Comparison of ENCODE assay signal across 2 cellular contexts in the genomic region with DNA sequence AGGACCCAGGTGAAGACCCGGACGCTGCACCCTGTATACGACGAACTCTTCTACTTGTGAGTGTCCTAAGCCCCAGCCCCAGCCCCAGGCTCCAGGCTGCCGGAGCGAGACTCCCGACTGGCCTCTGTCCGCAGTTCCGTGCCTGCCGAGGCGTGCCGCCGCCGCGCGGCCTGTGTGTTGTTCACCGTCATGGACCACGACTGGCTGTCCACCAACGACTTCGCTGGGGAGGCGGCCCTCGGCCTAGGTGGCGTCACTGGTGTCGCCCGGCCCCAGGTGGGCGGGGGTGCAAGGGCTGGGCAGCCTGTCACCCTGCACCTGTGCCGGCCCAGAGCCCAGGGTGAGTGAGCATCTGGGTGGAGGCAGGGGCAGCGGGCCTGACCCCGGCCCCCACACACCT.
TF ChIP-seq lines count a peak whose summit lies in the region.

No MANE protein-coding gene starts in this region.

TF ChIP-seq in HEK293, 187 proteins besides CTCF, POLR2A, EP300 and RAD21:
- 0 out of 2 replicates have a peak, but pooled peaks have one; percentile 39 for TF ChIP-seq PBX3 (CRISPR knock-in tag; IDR thresholded peaks at IDR 0.05)
- no peak for TF ChIP-seq ZNF639 (tag by site-specific recombination; IDR thresholded peaks at IDR 0.05)
TF ChIP-seq in HEK293: peak in this region for 1.

TF ChIP-seq in K562, 482 proteins besides CTCF, POLR2A, EP300 and RAD21:
- TF ChIP-seq ZFX (CRISPR knock-in tag; IDR thresholded peaks at IDR 0.05) (peak; percentile 29; the same call in 1 of the 2 replicates), POLR2G (IDR thresholded peaks at IDR 0.05; ENCODE audit: low read depth, low read length) (0 out of 2 replicates have a peak, but pooled peaks have one; percentile 7), MIER1 (IDR thresholded peaks at IDR 0.05; ENCODE audit: low read depth) (no peak), POU5F1 (IDR thresholded peaks at IDR 0.05; ENCODE audit: borderline replicate concordance, low read depth, low read length, partially characterized antibody) (no peak)
- TF ChIP-seq, protein P1, sequence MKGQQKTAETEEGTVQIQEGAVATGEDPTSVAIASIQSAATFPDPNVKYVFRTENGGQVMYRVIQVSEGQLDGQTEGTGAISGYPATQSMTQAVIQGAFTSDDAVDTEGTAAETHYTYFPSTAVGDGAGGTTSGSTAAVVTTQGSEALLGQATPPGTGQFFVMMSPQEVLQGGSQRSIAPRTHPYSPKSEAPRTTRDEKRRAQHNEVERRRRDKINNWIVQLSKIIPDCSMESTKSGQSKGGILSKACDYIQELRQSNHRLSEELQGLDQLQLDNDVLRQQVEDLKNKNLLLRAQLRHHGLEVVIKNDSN (CRISPR knock-in tag; IDR thresholded peaks at IDR 0.05): no peak
- TF ChIP-seq, protein P2, sequence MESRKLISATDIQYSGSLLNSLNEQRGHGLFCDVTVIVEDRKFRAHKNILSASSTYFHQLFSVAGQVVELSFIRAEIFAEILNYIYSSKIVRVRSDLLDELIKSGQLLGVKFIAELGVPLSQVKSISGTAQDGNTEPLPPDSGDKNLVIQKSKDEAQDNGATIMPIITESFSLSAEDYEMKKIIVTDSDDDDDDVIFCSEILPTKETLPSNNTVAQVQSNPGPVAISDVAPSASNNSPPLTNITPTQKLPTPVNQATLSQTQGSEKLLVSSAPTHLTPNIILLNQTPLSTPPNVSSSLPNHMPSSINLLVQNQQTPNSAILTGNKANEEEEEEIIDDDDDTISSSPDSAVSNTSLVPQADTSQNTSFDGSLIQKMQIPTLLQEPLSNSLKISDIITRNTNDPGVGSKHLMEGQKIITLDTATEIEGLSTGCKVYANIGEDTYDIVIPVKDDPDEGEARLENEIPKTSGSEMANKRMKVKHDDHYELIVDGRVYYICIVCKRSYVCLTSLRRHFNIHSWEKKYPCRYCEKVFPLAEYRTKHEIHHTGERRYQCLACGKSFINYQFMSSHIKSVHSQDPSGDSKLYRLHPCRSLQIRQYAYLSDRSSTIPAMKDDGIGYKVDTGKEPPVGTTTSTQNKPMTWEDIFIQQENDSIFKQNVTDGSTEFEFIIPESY (CRISPR knock-in tag; IDR thresholded peaks at IDR 0.05): peak; percentile 76
TF ChIP-seq in K562: peak in this region for 3.
